ENCODE assay signal across 23 cellular contexts in genomic region chr7:27125986-27126394, GRCh38. TPM values are rescaled to one million over a fixed set of nuclear protein-coding genes. Genes with fewer than 3 reads are reported as not detected.
DNase-seq lines count a peak whose midpoint lies in the region; TF ChIP-seq lines count a peak whose summit lies in the region.
"Had no signal": no experiment of that assay in that cellular context is flagged by ENCODE, and none has a peak within 500 bp of the region (broad histone marks: within the 10 kb centered on the region; RNA-seq: fewer than 3 reads in every experiment).

No MANE protein-coding gene starts in this region.

- DNase-seq in HEK293T (ENCODE audit: extremely low spot score) (no peak), esophagus muscularis mucosa (ENCODE audit: extremely low spot score) (no peak), transverse colon (no peak), NCI-H2196 (lab: John Stamatoyannopoulos, UW; ENCODE audit: unreplicated experiment) (no peak), GM10248 (ENCODE audit: extremely low spot score) (no peak)
- no peak for DNase-seq in NK-92 treated with Interleukin-12 subunit alpha and Interleukin-12 subunit beta, amount 100 ng/mL, for 24 hours (lab: John Stamatoyannopoulos, UW)
- DNase-seq: activated CD4-positive, alpha-beta T cell treated with anti-CD3 and anti-CD28 coated beads, Interleukin-2, amount 50 U/mL, for 48 hours; activated naive CD8-positive, alpha-beta T cell treated with anti-CD3 and anti-CD28 coated beads for 36 hours; EL; heart right ventricle; HFFc6; MG63; midbrain; NCI-H2081 treated with DMSO at 0.1 percent for 48 hours; NCI-H510A; SJCRH30 had no signal

- POLR2A ChIA-PET in HEK293T (lab: Yijun Ruan, JAX) (interaction anchor here (0.8 to 1.0 kb wide), 2 partner anchors 11 to 13 kb away, joined by 3 to 4 read pairs; no protein-coding TSS in a partner anchor), GM10248 (lab: Yijun Ruan, JAX) (no interaction called here)

- in situ Hi-C loops in transverse colon (cut with MboI; ENCODE audit: low pct_ligation_motif_present in 1 of 4, low pct_unique_long_range_greater_than_20kb in 1 of 4, low sequenced_read_pairs in 3 of 4) = no loop called here

- H3K36me3 ChIP-seq in esophagus muscularis mucosa (no peaks in the 10 kb centered on the region), transverse colon (no peaks in the 10 kb centered on the region)
- H3K36me3 ChIP-seq: BLaER1 treated with 17β-estradiol and CSF1 and Interleukin-3, amounts not matched to agents 10 nM and 100 nM; heart right ventricle; neural progenitor cell; SJCRH30 had no signal

- peaks cover 5% of the 10 kb centered on the region for H3K27me3 Mint-ChIP-seq in nephron (ENCODE audit: low read depth)

- H3K4me3 ChIP-seq in esophagus muscularis mucosa (no peak overlapping the region), transverse colon (no peak overlapping the region)
- H3K4me3 ChIP-seq: BLaER1 treated with 17β-estradiol and CSF1 and Interleukin-3, amounts not matched to agents 10 nM and 100 nM; heart right ventricle; K562; MG63; neural progenitor cell; SJCRH30 had no signal

- peaks cover 72% of the 10 kb centered on the region for H3K36me3 Mint-ChIP-seq in nephron (ENCODE audit: low read depth)
- H3K36me3 Mint-ChIP-seq: activated naive CD8-positive, alpha-beta T cell treated with anti-CD3 and anti-CD28 coated beads for 36 hours; neural progenitor cell had no signal

- H3K27ac Mint-ChIP-seq in nephron = peak overlapping the region; percentile 98 to 100 (median 99)
- H3K27ac Mint-ChIP-seq: activated naive CD8-positive, alpha-beta T cell treated with anti-CD3 and anti-CD28 coated beads for 36 hours; activated T-helper 2 cell treated with anti-CD3 and anti-CD28 coated beads, Interferon-gamma antibody, Interleukin-2, Interleukin-4, amounts not matched to agents 10 μg/mL and 5 μg/mL and 100 μg/mL, durations not matched to agents 14 hours and 24 hours and 36 hours; HFFc6; neural progenitor cell had no signal

- no peaks in the 10 kb centered on the region for H3K9me3 Mint-ChIP-seq in nephron
- H3K9me3 Mint-ChIP-seq: activated naive CD8-positive, alpha-beta T cell treated with anti-CD3 and anti-CD28 coated beads for 36 hours; activated T-helper 2 cell treated with anti-CD3 and anti-CD28 coated beads, Interferon-gamma antibody, Interleukin-2, Interleukin-4, amounts not matched to agents 10 μg/mL and 5 μg/mL and 100 μg/mL, durations not matched to agents 14 hours and 24 hours and 36 hours; central memory CD8-positive, alpha-beta T cell; HFFc6 had no signal

- TF ChIP-seq CTCF in esophagus muscularis mucosa (IDR thresholded peaks at IDR 0.05) = no peak
- TF ChIP-seq CTCF in nephron (IDR thresholded peaks at IDR 0.05; ENCODE audit: unreplicated experiment in 3 of 3) = no peak
- no peak for TF ChIP-seq CTCF in transverse colon (IDR thresholded peaks at IDR 0.05)
- no peak for TF ChIP-seq CTCF in GM10248 (IDR thresholded peaks at IDR 0.05; ENCODE audit: control extremely low read depth, extremely low read depth, low read depth, missing control alignments)

- H3K9me3 ChIP-seq in esophagus muscularis mucosa (no peaks in the 10 kb centered on the region), transverse colon (no peaks in the 10 kb centered on the region)
- H3K9me3 ChIP-seq: heart right ventricle, MG63, SJCRH30 had no signal

- WGBS in esophagus muscularis mucosa = 35% methylated on average over 5 of the region's 5 CpGs
- 41 to 48% methylated on average over 4 to 5 of the region's 5 CpGs for WGBS in transverse colon (ENCODE audit: low coverage in 1 of 2), 2 donors

- intact Hi-C loops in esophagus muscularis mucosa (cut with DNase I) = no loop called here
- intact Hi-C loops in transverse colon (cut with DNase I; ENCODE audit: low total_unique reads) = no loop called here

- CTCF ChIA-PET in HEK293T (lab: Yijun Ruan, JAX) = no interaction called here
- CTCF ChIA-PET in GM10248 (lab: Yijun Ruan, JAX) = interaction anchor here (0.9 kb wide), 1 partner anchor 35 kb away, joined by 4 read pairs; no protein-coding TSS in a partner anchor

- no peak for TF ChIP-seq EP300 in esophagus muscularis mucosa (IDR thresholded peaks at IDR 0.05)
- no peak for TF ChIP-seq EP300 in transverse colon (IDR thresholded peaks at IDR 0.05; ENCODE audit: low read depth)

- H3K27me3 ChIP-seq in esophagus muscularis mucosa (no peaks in the 10 kb centered on the region), transverse colon (no peaks in the 10 kb centered on the region)
- H3K27me3 ChIP-seq: BLaER1 treated with 17β-estradiol and CSF1 and Interleukin-3, amounts not matched to agents 10 nM and 100 nM; MG63; SJCRH30 had no signal

- TF ChIP-seq POLR2A in esophagus muscularis mucosa (IDR thresholded peaks at IDR 0.05; ENCODE audit: low read depth) (no peak), transverse colon (IDR thresholded peaks at IDR 0.05) (no peak)

- peak overlapping the region; percentile 90 to 93 (median 91) for H3K4me3 Mint-ChIP-seq in nephron
- H3K4me3 Mint-ChIP-seq: activated naive CD8-positive, alpha-beta T cell treated with anti-CD3 and anti-CD28 coated beads for 36 hours; central memory CD8-positive, alpha-beta T cell; HFFc6; neural progenitor cell had no signal

- peak overlapping the region; percentile 96 to 100 (median 99) for H3K27ac ChIP-seq in esophagus muscularis mucosa (replicated peaks in 1 of 4)
- peak overlapping the region; percentile 90 to 96 (median 92) for H3K27ac ChIP-seq in transverse colon
- H3K27ac ChIP-seq: BLaER1 treated with 17β-estradiol and CSF1 and Interleukin-3, amounts not matched to agents 10 nM and 100 nM; heart right ventricle; neural progenitor cell; SJCRH30 had no signal

- H3K4me1 Mint-ChIP-seq in nephron = peaks cover 85% of the 10 kb centered on the region
- H3K4me1 Mint-ChIP-seq: activated naive CD8-positive, alpha-beta T cell treated with anti-CD3 and anti-CD28 coated beads for 36 hours; central memory CD8-positive, alpha-beta T cell; neural progenitor cell had no signal

- H3K4me1 ChIP-seq in esophagus muscularis mucosa = peaks cover 21 to 73% (median 71%) of the 10 kb centered on the region in 4 donors
- H3K4me1 ChIP-seq in transverse colon = peaks cover 37 to 90% (median 77%) of the 10 kb centered on the region in 4 donors
- H3K4me1 ChIP-seq: BLaER1 treated with 17β-estradiol and CSF1 and Interleukin-3, amounts not matched to agents 10 nM and 100 nM; neural progenitor cell had no signal

TF ChIP-seq in HEK293T, 16 proteins besides CTCF, POLR2A, EP300 and RAD21:
- no peak for TF ChIP-seq NFRKB (IDR thresholded peaks at IDR 0.05)
- TF ChIP-seq, protein P1, sequence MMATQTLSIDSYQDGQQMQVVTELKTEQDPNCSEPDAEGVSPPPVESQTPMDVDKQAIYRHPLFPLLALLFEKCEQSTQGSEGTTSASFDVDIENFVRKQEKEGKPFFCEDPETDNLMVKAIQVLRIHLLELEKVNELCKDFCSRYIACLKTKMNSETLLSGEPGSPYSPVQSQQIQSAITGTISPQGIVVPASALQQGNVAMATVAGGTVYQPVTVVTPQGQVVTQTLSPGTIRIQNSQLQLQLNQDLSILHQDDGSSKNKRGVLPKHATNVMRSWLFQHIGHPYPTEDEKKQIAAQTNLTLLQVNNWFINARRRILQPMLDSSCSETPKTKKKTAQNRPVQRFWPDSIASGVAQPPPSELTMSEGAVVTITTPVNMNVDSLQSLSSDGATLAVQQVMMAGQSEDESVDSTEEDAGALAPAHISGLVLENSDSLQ (IDR thresholded peaks at IDR 0.05) = peak; percentile 72

RNA-seq across cellular contexts. Expression of gene HOXA4, which starts 4.6 kb away (rescaled TPM):
- total RNA-seq in esophagus muscularis mucosa (10 to 100 TPM; 12.5 to 26.8 (median 18.1) TPM), transverse colon (10 to 100 TPM in 2 of 4 donors, 1 to 10 TPM in 2; 3.5 to 42.4 (median 10.6) TPM)
- total RNA-seq: activated naive CD8-positive, alpha-beta T cell treated with anti-CD3 and anti-CD28 coated beads for 36 hours; activated T-helper 2 cell treated with anti-CD3 and anti-CD28 coated beads, Interferon-gamma antibody, Interleukin-2, Interleukin-4, amounts not matched to agents 10 μg/mL and 5 μg/mL and 100 μg/mL, durations not matched to agents 14 hours and 24 hours and 36 hours; K562 had no signal

RNA-seq across cellular contexts. Expression of gene HOXA5, which starts 17.5 kb away (rescaled TPM):
- total RNA-seq in esophagus muscularis mucosa = 10 to 100 TPM in 3 of 4 donors, 1 to 10 TPM in 1; 7.8 to 24.8 (median 14.7) TPM
- total RNA-seq in transverse colon = 10 to 100 TPM; 18.3 to 89.8 (median 31.6) TPM
- total RNA-seq: activated naive CD8-positive, alpha-beta T cell treated with anti-CD3 and anti-CD28 coated beads for 36 hours; activated T-helper 2 cell treated with anti-CD3 and anti-CD28 coated beads, Interferon-gamma antibody, Interleukin-2, Interleukin-4, amounts not matched to agents 10 μg/mL and 5 μg/mL and 100 μg/mL, durations not matched to agents 14 hours and 24 hours and 36 hours; K562 had no signal

RNA-seq across cellular contexts. Expression of gene HOXA6, which starts 21.6 kb away (rescaled TPM):
- under 1 TPM in 2 of 4 donors, not detected in 2; 0.66 to 0.92 TPM for total RNA-seq in esophagus muscularis mucosa
- total RNA-seq in transverse colon = 10 to 100 TPM; 12.9 to 27.8 (median 17.3) TPM
- total RNA-seq: activated naive CD8-positive, alpha-beta T cell treated with anti-CD3 and anti-CD28 coated beads for 36 hours; activated T-helper 2 cell treated with anti-CD3 and anti-CD28 coated beads, Interferon-gamma antibody, Interleukin-2, Interleukin-4, amounts not matched to agents 10 μg/mL and 5 μg/mL and 100 μg/mL, durations not matched to agents 14 hours and 24 hours and 36 hours; heart right ventricle; K562; left lobe of liver had no signal

RNA-seq across cellular contexts. Expression of gene HOXA2, which starts 23.5 kb away (rescaled TPM):
- 1 to 10 TPM; 3.3 to 5.4 (median 4.4) TPM for total RNA-seq in esophagus muscularis mucosa
- total RNA-seq in transverse colon = 10 to 100 TPM in 1 of 4 donors, 1 to 10 TPM in 3; 2.7 to 16.1 (median 5.2) TPM
- total RNA-seq: activated naive CD8-positive, alpha-beta T cell treated with anti-CD3 and anti-CD28 coated beads for 36 hours; activated T-helper 2 cell treated with anti-CD3 and anti-CD28 coated beads, Interferon-gamma antibody, Interleukin-2, Interleukin-4, amounts not matched to agents 10 μg/mL and 5 μg/mL and 100 μg/mL, durations not matched to agents 14 hours and 24 hours and 36 hours; K562 had no signal

RNA-seq across cellular contexts. Expression of gene HOXA3, which starts 26.4 kb away (rescaled TPM):
- total RNA-seq in esophagus muscularis mucosa (10 to 100 TPM; 10.2 to 16.6 (median 13.8) TPM), transverse colon (10 to 100 TPM; 14.1 to 27.3 (median 15.7) TPM)
- total RNA-seq: activated naive CD8-positive, alpha-beta T cell treated with anti-CD3 and anti-CD28 coated beads for 36 hours; activated T-helper 2 cell treated with anti-CD3 and anti-CD28 coated beads, Interferon-gamma antibody, Interleukin-2, Interleukin-4, amounts not matched to agents 10 μg/mL and 5 μg/mL and 100 μg/mL, durations not matched to agents 14 hours and 24 hours and 36 hours had no signal

Comparison
In these comparisons a context has a peak if more than half of its experiments do, and no peak if none do; other contexts are left out.
1. RNA of gene HOXA6, which starts 21.6 kb away (total RNA-seq): 12.9 to 27.8 TPM in transverse colon; 0.66 to 0.92 TPM in esophagus muscularis mucosa; every median in the first group is over 4 times any median in the second.